Comparison of ENCODE assay signal across 1 cellular context in the genomic region with DNA sequence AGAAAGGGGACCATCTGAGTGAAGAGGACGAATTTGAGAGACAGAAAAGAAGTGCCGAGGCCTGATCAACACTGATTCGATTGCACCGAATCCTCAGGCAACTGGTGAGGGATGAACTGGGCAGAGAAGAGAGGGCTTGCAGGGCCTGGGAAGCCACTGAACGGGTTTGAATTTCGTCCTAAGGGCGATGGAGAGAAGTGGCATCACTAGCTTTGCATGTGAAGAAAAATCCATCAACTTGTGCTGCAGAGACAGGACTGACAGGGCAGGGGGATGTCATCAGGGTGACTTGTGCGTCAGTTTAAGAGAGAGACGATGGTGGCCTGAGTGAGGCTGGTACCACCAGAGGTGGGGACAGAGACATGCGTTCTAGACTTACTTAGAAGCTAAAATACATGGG.
TF ChIP-seq lines count a peak whose summit lies in the region.

No MANE protein-coding gene starts in this region.

TF ChIP-seq in H1, 55 proteins besides CTCF, POLR2A, EP300 and RAD21:
- TF ChIP-seq CHD2 (IDR thresholded peaks at IDR 0.05; ENCODE audit: low read length) (no peak), CEBPB (IDR thresholded peaks at IDR 0.05; ENCODE audit: low read depth, low read length) (no peak), SRF (IDR thresholded peaks at IDR 0.05; ENCODE audit: low read depth, low read length) (no peak), KDM5A (IDR thresholded peaks at IDR 0.05; ENCODE audit: low read length) (no peak), CREB1 (IDR thresholded peaks at IDR 0.05) (no peak), KDM1A (IDR thresholded peaks at IDR 0.05; ENCODE audit: borderline replicate concordance, low read length) (no peak), CBX5 (IDR thresholded peaks at IDR 0.05; ENCODE audit: low read depth, low read length) (no peak), SIRT6 (IDR thresholded peaks at IDR 0.05; ENCODE audit: low read length) (no peak), TEAD4 (IDR thresholded peaks at IDR 0.05; ENCODE audit: low read depth, low read length) (no peak), TCF12 (IDR thresholded peaks at IDR 0.05; ENCODE audit: low read depth, low read length) (no peak)
- TF ChIP-seq, protein P1, sequence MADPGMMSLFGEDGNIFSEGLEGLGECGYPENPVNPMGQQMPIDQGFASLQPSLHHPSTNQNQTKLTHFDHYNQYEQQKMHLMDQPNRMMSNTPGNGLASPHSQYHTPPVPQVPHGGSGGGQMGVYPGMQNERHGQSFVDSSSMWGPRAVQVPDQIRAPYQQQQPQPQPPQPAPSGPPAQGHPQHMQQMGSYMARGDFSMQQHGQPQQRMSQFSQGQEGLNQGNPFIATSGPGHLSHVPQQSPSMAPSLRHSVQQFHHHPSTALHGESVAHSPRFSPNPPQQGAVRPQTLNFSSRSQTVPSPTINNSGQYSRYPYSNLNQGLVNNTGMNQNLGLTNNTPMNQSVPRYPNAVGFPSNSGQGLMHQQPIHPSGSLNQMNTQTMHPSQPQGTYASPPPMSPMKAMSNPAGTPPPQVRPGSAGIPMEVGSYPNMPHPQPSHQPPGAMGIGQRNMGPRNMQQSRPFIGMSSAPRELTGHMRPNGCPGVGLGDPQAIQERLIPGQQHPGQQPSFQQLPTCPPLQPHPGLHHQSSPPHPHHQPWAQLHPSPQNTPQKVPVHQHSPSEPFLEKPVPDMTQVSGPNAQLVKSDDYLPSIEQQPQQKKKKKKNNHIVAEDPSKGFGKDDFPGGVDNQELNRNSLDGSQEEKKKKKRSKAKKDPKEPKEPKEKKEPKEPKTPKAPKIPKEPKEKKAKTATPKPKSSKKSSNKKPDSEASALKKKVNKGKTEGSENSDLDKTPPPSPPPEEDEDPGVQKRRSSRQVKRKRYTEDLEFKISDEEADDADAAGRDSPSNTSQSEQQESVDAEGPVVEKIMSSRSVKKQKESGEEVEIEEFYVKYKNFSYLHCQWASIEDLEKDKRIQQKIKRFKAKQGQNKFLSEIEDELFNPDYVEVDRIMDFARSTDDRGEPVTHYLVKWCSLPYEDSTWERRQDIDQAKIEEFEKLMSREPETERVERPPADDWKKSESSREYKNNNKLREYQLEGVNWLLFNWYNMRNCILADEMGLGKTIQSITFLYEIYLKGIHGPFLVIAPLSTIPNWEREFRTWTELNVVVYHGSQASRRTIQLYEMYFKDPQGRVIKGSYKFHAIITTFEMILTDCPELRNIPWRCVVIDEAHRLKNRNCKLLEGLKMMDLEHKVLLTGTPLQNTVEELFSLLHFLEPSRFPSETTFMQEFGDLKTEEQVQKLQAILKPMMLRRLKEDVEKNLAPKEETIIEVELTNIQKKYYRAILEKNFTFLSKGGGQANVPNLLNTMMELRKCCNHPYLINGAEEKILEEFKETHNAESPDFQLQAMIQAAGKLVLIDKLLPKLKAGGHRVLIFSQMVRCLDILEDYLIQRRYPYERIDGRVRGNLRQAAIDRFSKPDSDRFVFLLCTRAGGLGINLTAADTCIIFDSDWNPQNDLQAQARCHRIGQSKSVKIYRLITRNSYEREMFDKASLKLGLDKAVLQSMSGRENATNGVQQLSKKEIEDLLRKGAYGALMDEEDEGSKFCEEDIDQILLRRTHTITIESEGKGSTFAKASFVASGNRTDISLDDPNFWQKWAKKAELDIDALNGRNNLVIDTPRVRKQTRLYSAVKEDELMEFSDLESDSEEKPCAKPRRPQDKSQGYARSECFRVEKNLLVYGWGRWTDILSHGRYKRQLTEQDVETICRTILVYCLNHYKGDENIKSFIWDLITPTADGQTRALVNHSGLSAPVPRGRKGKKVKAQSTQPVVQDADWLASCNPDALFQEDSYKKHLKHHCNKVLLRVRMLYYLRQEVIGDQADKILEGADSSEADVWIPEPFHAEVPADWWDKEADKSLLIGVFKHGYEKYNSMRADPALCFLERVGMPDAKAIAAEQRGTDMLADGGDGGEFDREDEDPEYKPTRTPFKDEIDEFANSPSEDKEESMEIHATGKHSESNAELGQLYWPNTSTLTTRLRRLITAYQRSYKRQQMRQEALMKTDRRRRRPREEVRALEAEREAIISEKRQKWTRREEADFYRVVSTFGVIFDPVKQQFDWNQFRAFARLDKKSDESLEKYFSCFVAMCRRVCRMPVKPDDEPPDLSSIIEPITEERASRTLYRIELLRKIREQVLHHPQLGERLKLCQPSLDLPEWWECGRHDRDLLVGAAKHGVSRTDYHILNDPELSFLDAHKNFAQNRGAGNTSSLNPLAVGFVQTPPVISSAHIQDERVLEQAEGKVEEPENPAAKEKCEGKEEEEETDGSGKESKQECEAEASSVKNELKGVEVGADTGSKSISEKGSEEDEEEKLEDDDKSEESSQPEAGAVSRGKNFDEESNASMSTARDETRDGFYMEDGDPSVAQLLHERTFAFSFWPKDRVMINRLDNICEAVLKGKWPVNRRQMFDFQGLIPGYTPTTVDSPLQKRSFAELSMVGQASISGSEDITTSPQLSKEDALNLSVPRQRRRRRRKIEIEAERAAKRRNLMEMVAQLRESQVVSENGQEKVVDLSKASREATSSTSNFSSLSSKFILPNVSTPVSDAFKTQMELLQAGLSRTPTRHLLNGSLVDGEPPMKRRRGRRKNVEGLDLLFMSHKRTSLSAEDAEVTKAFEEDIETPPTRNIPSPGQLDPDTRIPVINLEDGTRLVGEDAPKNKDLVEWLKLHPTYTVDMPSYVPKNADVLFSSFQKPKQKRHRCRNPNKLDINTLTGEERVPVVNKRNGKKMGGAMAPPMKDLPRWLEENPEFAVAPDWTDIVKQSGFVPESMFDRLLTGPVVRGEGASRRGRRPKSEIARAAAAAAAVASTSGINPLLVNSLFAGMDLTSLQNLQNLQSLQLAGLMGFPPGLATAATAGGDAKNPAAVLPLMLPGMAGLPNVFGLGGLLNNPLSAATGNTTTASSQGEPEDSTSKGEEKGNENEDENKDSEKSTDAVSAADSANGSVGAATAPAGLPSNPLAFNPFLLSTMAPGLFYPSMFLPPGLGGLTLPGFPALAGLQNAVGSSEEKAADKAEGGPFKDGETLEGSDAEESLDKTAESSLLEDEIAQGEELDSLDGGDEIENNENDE (IDR thresholded peaks at IDR 0.05; ENCODE audit: insufficient replicate concordance, low read length): no peak
- TF ChIP-seq, protein P2, sequence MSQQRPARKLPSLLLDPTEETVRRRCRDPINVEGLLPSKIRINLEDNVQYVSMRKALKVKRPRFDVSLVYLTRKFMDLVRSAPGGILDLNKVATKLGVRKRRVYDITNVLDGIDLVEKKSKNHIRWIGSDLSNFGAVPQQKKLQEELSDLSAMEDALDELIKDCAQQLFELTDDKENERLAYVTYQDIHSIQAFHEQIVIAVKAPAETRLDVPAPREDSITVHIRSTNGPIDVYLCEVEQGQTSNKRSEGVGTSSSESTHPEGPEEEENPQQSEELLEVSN (IDR thresholded peaks at IDR 0.05): no peak
